In genomic region chr15:88920186-88920891, GRCh38 we compare ENCODE assay signal across 17 cellular contexts. TPM values are rescaled to one million over a fixed set of nuclear protein-coding genes. Genes with fewer than 3 reads are reported as not detected.
DNase-seq lines count a peak whose midpoint lies in the region; ATAC-seq, FAIRE-seq and TF ChIP-seq lines count a peak whose summit lies in the region.
"Had no signal": no experiment of that assay in that cellular context is flagged by ENCODE, and none has a peak within 500 bp of the region (broad histone marks: within the 10 kb centered on the region; RNA-seq: fewer than 3 reads in every experiment).

No MANE protein-coding gene starts in this region.

- peaks cover 44% of the 10 kb centered on the region for H3K4me1 Mint-ChIP-seq in activated T-cell treated with anti-CD3 and anti-CD28 coated beads, Interleukin-2, amount 50 U/mL, for 72 hours (ENCODE audit: low read depth)
- peaks cover 10% of the 10 kb centered on the region for H3K4me1 Mint-ChIP-seq in activated T-cell treated with anti-CD3 and anti-CD28 coated beads, Interleukin-2, amount 50 U/mL, for 4 hours (ENCODE audit: low read depth)

- no peak overlapping the region for H2AFZ ChIP-seq in fibroblast of lung (ENCODE audit: low read length)
- H2AFZ ChIP-seq: parathyroid adenoma had no signal

- no peaks in the 10 kb centered on the region for H3K79me2 ChIP-seq in fibroblast of lung (ENCODE audit: control insufficient read depth, insufficient read depth, low read length)
- H3K79me2 ChIP-seq: parathyroid adenoma had no signal

- peak overlapping the region; percentile 43 to 48 for H3K4me3 Mint-ChIP-seq in activated T-cell treated with anti-CD3 and anti-CD28 coated beads, Interleukin-2, amount 50 U/mL, for 72 hours
- no peak overlapping the region for H3K4me3 Mint-ChIP-seq in activated T-cell treated with anti-CD3 and anti-CD28 coated beads, Interleukin-2, amount 50 U/mL, for 4 hours
- H3K4me3 Mint-ChIP-seq: activated naive CD4-positive, alpha-beta T cell treated with anti-CD3 and anti-CD28 coated beads, Interleukin-2, amount 10 ng/mL, durations not matched to agents 7 days and 5 days had no signal

- H3K27ac ChIP-seq in SJSA1: peak overlapping the region; percentile 60
- H3K27ac ChIP-seq in fibroblast of lung (ENCODE audit: insufficient read depth, low read length): no peak overlapping the region
- H3K27ac ChIP-seq: lower lobe of right lung, parathyroid adenoma had no signal

- H3K4me3 ChIP-seq in SJSA1 (no peak overlapping the region), fibroblast of lung (replicated peaks in 1 of 4; ENCODE audit: control extremely low read depth in 1 of 4, insufficient read depth in 1 of 4, low read depth in 3 of 4, low read length in 4 of 4) (no peak overlapping the region)
- H3K4me3 ChIP-seq: heart left ventricle, lower lobe of right lung had no signal

- FAIRE-seq in urothelium cell line (lab: Jason Lieb, UNC): peak; percentile 20
- FAIRE-seq: G401.6 had no signal

- in situ Hi-C loops in GM13976 (cut with MboI; ENCODE audit: low sequenced_read_pairs, unreplicated experiment): no loop called here

- no peak for DNase-seq in activated T-cell treated with anti-CD3 and anti-CD28 coated beads, Interleukin-2, amount 50 U/mL, for 72 hours
- DNase-seq in activated T-cell treated with anti-CD3 and anti-CD28 coated beads, Interleukin-2, amount 50 U/mL, for 4 hours: no peak
- DNase-seq in SJSA1 (ENCODE audit: low read depth in 1 of 2, low spot score in 2 of 2): peak; percentile 59 to 83
- DNase-seq in fibroblast of lung (ENCODE audit: low read depth in 2 of 2): peak; percentile 74 to 85
- peak; percentile 40 for DNase-seq in urothelium cell line (ENCODE audit: low spot score)
- no peak for DNase-seq in GM13976 (ENCODE audit: low spot score)
- DNase-seq: activated naive CD4-positive, alpha-beta T cell treated with anti-CD3 and anti-CD28 coated beads, Interleukin-2, amount 10 ng/mL, durations not matched to agents 7 days and 5 days; AML-193; heart left ventricle; lower lobe of right lung; NCI-H2107; stimulated activated CD4-positive, alpha-beta T cell treated with anti-CD3 and anti-CD28 coated beads, Interleukin-4, amount 100 ng/mL, for 4 hours had no signal

- H3K27me3 Mint-ChIP-seq in activated T-cell treated with anti-CD3 and anti-CD28 coated beads, Interleukin-2, amount 50 U/mL, for 72 hours (ENCODE audit: low read depth): no peaks in the 10 kb centered on the region
- H3K27me3 Mint-ChIP-seq in activated T-cell treated with anti-CD3 and anti-CD28 coated beads, Interleukin-2, amount 50 U/mL, for 4 hours (ENCODE audit: low read depth): peaks cover 23% of the 10 kb centered on the region

- H3K4me2 ChIP-seq in fibroblast of lung (ENCODE audit: extremely low read depth, insufficient read depth, low read length): no peak overlapping the region

- no peak for ATAC-seq in activated T-cell treated with anti-CD3 and anti-CD28 coated beads, Interleukin-2, amount 50 U/mL, for 72 hours (replicated peaks in 1 of 2)
- no peak for ATAC-seq in activated T-cell treated with anti-CD3 and anti-CD28 coated beads, Interleukin-2, amount 50 U/mL, for 4 hours
- ATAC-seq in HG02759 (IDR thresholded peaks at IDR 0.05; ENCODE audit: unreplicated experiment): no peak
- no peak for ATAC-seq in GM19351 (IDR thresholded peaks at IDR 0.05; ENCODE audit: unreplicated experiment)
- ATAC-seq: heart left ventricle, lower lobe of right lung had no signal

- no peaks in the 10 kb centered on the region for H3K36me3 Mint-ChIP-seq in activated T-cell treated with anti-CD3 and anti-CD28 coated beads, Interleukin-2, amount 50 U/mL, for 72 hours (ENCODE audit: insufficient read depth in 2 of 2)
- H3K36me3 Mint-ChIP-seq in activated T-cell treated with anti-CD3 and anti-CD28 coated beads, Interleukin-2, amount 50 U/mL, for 4 hours (ENCODE audit: insufficient read depth): no peaks in the 10 kb centered on the region
- H3K36me3 Mint-ChIP-seq: activated naive CD4-positive, alpha-beta T cell treated with anti-CD3 and anti-CD28 coated beads, Interleukin-2, amount 10 ng/mL, durations not matched to agents 7 days and 5 days had no signal

- H3K36me3 ChIP-seq in SJSA1 (no peaks in the 10 kb centered on the region), fibroblast of lung (ENCODE audit: control insufficient read depth, insufficient read depth, low read length) (no peaks in the 10 kb centered on the region)
- H3K36me3 ChIP-seq: heart left ventricle, lower lobe of right lung had no signal

- H3K9me3 ChIP-seq in SJSA1 (replicated peaks): no peaks in the 10 kb centered on the region
- no peaks in the 10 kb centered on the region for H3K9me3 ChIP-seq in fibroblast of lung (ENCODE audit: control insufficient read depth, insufficient read depth, low read depth, low read length)
- H3K9me3 ChIP-seq: heart left ventricle, lower lobe of right lung had no signal

- TF ChIP-seq CTCF in fibroblast of lung (conservative IDR thresholded peaks at IDR 0.05 in 1 of 2, IDR thresholded peaks at IDR 0.05 in 1 of 2; ENCODE audit: low read depth in 1 of 2, low read length in 2 of 2): no peak
- no peak for TF ChIP-seq CTCF in GM13976 (IDR thresholded peaks at IDR 0.05; ENCODE audit: borderline replicate concordance, control extremely low read depth, extremely low read depth, insufficient read depth, missing control alignments)

- no peak overlapping the region for H3K27ac Mint-ChIP-seq in activated T-cell treated with anti-CD3 and anti-CD28 coated beads, Interleukin-2, amount 50 U/mL, for 72 hours
- H3K27ac Mint-ChIP-seq: IgD-negative memory B cell had no signal

- peaks cover 41% of the 10 kb centered on the region for H3K4me1 ChIP-seq in SJSA1 (replicated peaks)
- peaks cover 3% of the 10 kb centered on the region for H3K4me1 ChIP-seq in fibroblast of lung (ENCODE audit: control insufficient read depth, extremely low read depth, insufficient read depth, low read length)
- H3K4me1 ChIP-seq: lower lobe of right lung, parathyroid adenoma had no signal

- H3K27me3 ChIP-seq in SJSA1 (replicated peaks) (no peaks in the 10 kb centered on the region), fibroblast of lung (ENCODE audit: control insufficient read depth, insufficient read depth, low read length) (no peaks in the 10 kb centered on the region)
- H3K27me3 ChIP-seq: heart left ventricle had no signal

- H4K20me1 ChIP-seq in fibroblast of lung (ENCODE audit: control insufficient read depth, extremely low read depth, insufficient read depth, low read length): no peaks in the 10 kb centered on the region

- no peak overlapping the region for H3K9ac ChIP-seq in fibroblast of lung (ENCODE audit: insufficient read depth, low read length)
- H3K9ac ChIP-seq: parathyroid adenoma had no signal

- no peaks in the 10 kb centered on the region for H3K9me3 Mint-ChIP-seq in activated T-cell treated with anti-CD3 and anti-CD28 coated beads, Interleukin-2, amount 50 U/mL, for 72 hours
- H3K9me3 Mint-ChIP-seq in activated T-cell treated with anti-CD3 and anti-CD28 coated beads, Interleukin-2, amount 50 U/mL, for 4 hours: no peaks in the 10 kb centered on the region
- H3K9me3 Mint-ChIP-seq: activated naive CD4-positive, alpha-beta T cell treated with anti-CD3 and anti-CD28 coated beads, Interleukin-2, amount 10 ng/mL, durations not matched to agents 7 days and 5 days had no signal

RNA-seq across cellular contexts. Expression of gene MFGE8, which starts 7.2 kb away (rescaled TPM):
- total RNA-seq in activated T-cell treated with anti-CD3 and anti-CD28 coated beads, Interleukin-2, amount 50 U/mL, for 72 hours: 10 to 100 TPM; 21.7 to 27.7 TPM
- total RNA-seq in activated T-cell treated with anti-CD3 and anti-CD28 coated beads, Interleukin-2, amount 50 U/mL, for 4 hours: 1 to 10 TPM; 4.7 to 5.7 (median 5.1) TPM
- total RNA-seq in SJSA1 (2014; rRNA removed; shearing (Covaris generic)): 149 and 151 TPM in 2 replicates
- 160 and 263 TPM in 2 replicates for total RNA-seq in fibroblast of lung
- 336 and 391 TPM in 2 replicates for polyA plus RNA-seq in fibroblast of lung
- 233 and 306 TPM in 2 replicates for polyA plus RNA-seq in fibroblast of lung (2012)
- 210 and 305 TPM in 2 replicates for polyA minus RNA-seq in fibroblast of lung (ENCODE audit: low replicate concordance)

RNA-seq across cellular contexts. Expression of gene HAPLN3, which starts 25.0 kb away (rescaled TPM):
- total RNA-seq in activated T-cell treated with anti-CD3 and anti-CD28 coated beads, Interleukin-2, amount 50 U/mL, for 72 hours: 100 to 1,000 TPM in 1 of 2 donors, 10 to 100 TPM in 1; 82.5 to 114 TPM
- total RNA-seq in activated T-cell treated with anti-CD3 and anti-CD28 coated beads, Interleukin-2, amount 50 U/mL, for 4 hours: 10 to 100 TPM; 67.4 to 87.5 (median 79.8) TPM
- 11.9 and 19.9 TPM in 2 replicates for total RNA-seq in SJSA1 (2014; rRNA removed; shearing (Covaris generic))
- total RNA-seq in fibroblast of lung: 2.8 and 3.1 TPM in 2 replicates
- 4.0 and 4.3 TPM in 2 replicates for polyA plus RNA-seq in fibroblast of lung
- 5.0 and 5.4 TPM in 2 replicates for polyA plus RNA-seq in fibroblast of lung (2012)
- polyA minus RNA-seq in fibroblast of lung (ENCODE audit: low replicate concordance): 2.3 and 4.3 TPM in 2 replicates

Comparison
In these comparisons a context has a peak if more than half of its experiments do, and no peak if none do; other contexts are left out.
1. DNase-seq: peak in SJSA1 (2 of 2), fibroblast of lung (2 of 2) and urothelium cell line (single experiment); none in activated T-cell treated with anti-CD3 and anti-CD28 coated beads, Interleukin-2, amount 50 U/mL, for 72 hours (0 of 2), activated T-cell treated with anti-CD3 and anti-CD28 coated beads, Interleukin-2, amount 50 U/mL, for 4 hours (single experiment) and GM13976 (single experiment).